ENCODE assay signal across 21 cellular contexts in genomic region chr10:28593811-28594210, GRCh38.
DNase-seq lines count a peak whose midpoint lies in the region; ATAC-seq and TF ChIP-seq lines count a peak whose summit lies in the region.
"Had no signal": no experiment of that assay in that cellular context is flagged by ENCODE, and none has a peak within 500 bp of the region (broad histone marks: within the 10 kb centered on the region; RNA-seq: fewer than 3 reads in every experiment).

No MANE protein-coding gene starts in this region.

- peaks cover 3% of the 10 kb centered on the region for H3K9me3 Mint-ChIP-seq in activated T-helper 2 cell treated with anti-CD3 and anti-CD28 coated beads, Interferon-gamma antibody, Interleukin-2, Interleukin-4, amounts not matched to agents 10 μg/mL and 5 μg/mL and 100 μg/mL, durations not matched to agents 14 hours and 24 hours and 36 hours
- H3K9me3 Mint-ChIP-seq in type B pancreatic cell, result no peaks in the 10 kb centered on the region
- H3K9me3 Mint-ChIP-seq: activated B cell treated with CpG ODN at 0.5 μM for 24 hours; nephron progenitor cell; T-helper 1 cell treated with Interleukin-12 subunit alpha and Interleukin-12 subunit beta and Interleukin-4 antibody, amounts not matched to agents 30 μg/mL and 1 μg/mL, for 36 hours had no signal

- no peaks in the 10 kb centered on the region for H3K27me3 Mint-ChIP-seq in activated T-helper 2 cell treated with anti-CD3 and anti-CD28 coated beads, Interferon-gamma antibody, Interleukin-2, Interleukin-4, amounts not matched to agents 10 μg/mL and 5 μg/mL and 100 μg/mL, durations not matched to agents 14 hours and 24 hours and 36 hours (ENCODE audit: low read depth)
- H3K27me3 Mint-ChIP-seq in type B pancreatic cell, result no peaks in the 10 kb centered on the region
- H3K27me3 Mint-ChIP-seq: activated B cell treated with CpG ODN at 0.5 μM for 24 hours had no signal

- H3K36me3 Mint-ChIP-seq in activated T-helper 2 cell treated with anti-CD3 and anti-CD28 coated beads, Interferon-gamma antibody, Interleukin-2, Interleukin-4, amounts not matched to agents 10 μg/mL and 5 μg/mL and 100 μg/mL, durations not matched to agents 14 hours and 24 hours and 36 hours (ENCODE audit: low read depth), result peaks cover 75% of the 10 kb centered on the region
- peaks cover 43% of the 10 kb centered on the region for H3K36me3 Mint-ChIP-seq in type B pancreatic cell

- peak overlapping the region; percentile 22 for H3K27ac Mint-ChIP-seq in activated T-helper 2 cell treated with anti-CD3 and anti-CD28 coated beads, Interferon-gamma antibody, Interleukin-2, Interleukin-4, amounts not matched to agents 10 μg/mL and 5 μg/mL and 100 μg/mL, durations not matched to agents 14 hours and 24 hours and 36 hours
- H3K27ac Mint-ChIP-seq in type B pancreatic cell, result peak overlapping the region; percentile 43
- H3K27ac Mint-ChIP-seq: activated B cell treated with CpG ODN at 0.5 μM for 24 hours; nephron progenitor cell; T-helper 1 cell treated with Interleukin-12 subunit alpha and Interleukin-12 subunit beta and Interleukin-4 antibody, amounts not matched to agents 30 μg/mL and 1 μg/mL, for 36 hours had no signal

- TF ChIP-seq CTCF in type B pancreatic cell (conservative IDR thresholded peaks at IDR 0.05), result no peak

- H3K4me1 Mint-ChIP-seq in activated T-helper 2 cell treated with anti-CD3 and anti-CD28 coated beads, Interferon-gamma antibody, Interleukin-2, Interleukin-4, amounts not matched to agents 10 μg/mL and 5 μg/mL and 100 μg/mL, durations not matched to agents 14 hours and 24 hours and 36 hours (ENCODE audit: low read depth), result peaks cover 44% of the 10 kb centered on the region
- H3K4me1 Mint-ChIP-seq in type B pancreatic cell (ENCODE audit: unreplicated experiment), result peaks cover 14% of the 10 kb centered on the region
- H3K4me1 Mint-ChIP-seq: nephron progenitor cell had no signal

- DNase-seq in left ventricle myocardium superior (no peak), cardiac septum (ENCODE audit: low spot score) (no peak), left colon (no peak), type B pancreatic cell (ENCODE audit: extremely low spot score, unreplicated experiment) (no peak), NCI-H446 treated with DMSO at 0.1 percent for 48 hours (lab: John Stamatoyannopoulos, UW) (no peak), GM19240 (ENCODE audit: insufficient read length, low spot score) (no peak), SKM-1 treated with dmso at 0.1 percent for 144 hours (lab: John Stamatoyannopoulos, UW; ENCODE audit: unreplicated experiment) (no peak)
- no peak for DNase-seq in activated T-helper 2 cell treated with anti-CD3 and anti-CD28 coated beads, Interferon-gamma antibody, Interleukin-2, Interleukin-4, amounts not matched to agents 10 μg/mL and 5 μg/mL and 100 μg/mL, durations not matched to agents 14 hours and 24 hours and 36 hours (ENCODE audit: low spot score)
- DNase-seq: activated B cell treated with CpG ODN at 0.5 μM for 24 hours; amygdala; DMS79; glutamatergic neuron; HCEC 1CT; NCI-H1417; NCI-H2171; NCI-H774; nephron progenitor cell; SIG-M5; spleen; stimulated activated CD8-positive, alpha-beta memory T cell treated with anti-CD3 and anti-CD28 coated beads, Interleukin-4, amount 100 ng/mL, for 48 hours had no signal

- intact Hi-C loops in left ventricle myocardium superior (cut with micrococcal nuclease) (no loop called here), cardiac septum (cut with DNase I) (no loop called here), left colon (cut with DNase I, micrococcal nuclease) (no loop called here)
- intact Hi-C loops in activated T-helper 2 cell treated with anti-CD3 and anti-CD28 coated beads, Interferon-gamma antibody, Interleukin-2, Interleukin-4, amounts not matched to agents 10 μg/mL and 5 μg/mL and 100 μg/mL, durations not matched to agents 14 hours and 24 hours and 36 hours (cut with micrococcal nuclease), result no loop called here

- ATAC-seq in left ventricle myocardium superior (peak; percentile 34), left colon (peak; percentile 21)

- no peak overlapping the region for H3K4me3 Mint-ChIP-seq in activated T-helper 2 cell treated with anti-CD3 and anti-CD28 coated beads, Interferon-gamma antibody, Interleukin-2, Interleukin-4, amounts not matched to agents 10 μg/mL and 5 μg/mL and 100 μg/mL, durations not matched to agents 14 hours and 24 hours and 36 hours (ENCODE audit: low read depth)
- H3K4me3 Mint-ChIP-seq in type B pancreatic cell, result no peak overlapping the region
- H3K4me3 Mint-ChIP-seq: activated B cell treated with CpG ODN at 0.5 μM for 24 hours; nephron progenitor cell; T-helper 1 cell treated with Interleukin-12 subunit alpha and Interleukin-12 subunit beta and Interleukin-4 antibody, amounts not matched to agents 30 μg/mL and 1 μg/mL, for 36 hours had no signal
